In genomic region chr18:35950628-35950982, GRCh38 we compare ENCODE assay signal across 8 cellular contexts.
DNase-seq lines count a peak whose midpoint lies in the region; ATAC-seq and TF ChIP-seq lines count a peak whose summit lies in the region.

No MANE protein-coding gene starts in this region.

- peak overlapping the region; percentile 80 for H3K4me3 Mint-ChIP-seq in T-helper 2 cell treated with Interferon-gamma antibody and Interleukin-4, amounts not matched to agents 5 μg/mL and 100 μg/mL, for 36 hours
- H3K4me3 Mint-ChIP-seq in activated CD8-positive, alpha-beta T cell treated with anti-CD3 and anti-CD28 coated beads for 36 hours = peak overlapping the region; percentile 68
- peak overlapping the region; percentile 85 to 86 for H3K4me3 Mint-ChIP-seq in stimulated activated naive B cell treated with anti-CD40 and anti-IgM and Interleukin-4, amounts not matched to agents 10 μg/mL and 1 μg/mL and 100 μg/mL, for 72 hours

- no peaks in the 10 kb centered on the region for H3K27me3 ChIP-seq in prostate gland (replicated peaks; ENCODE audit: insufficient read depth)

- peak; percentile 39 for TF ChIP-seq CTCF in activated CD8-positive, alpha-beta T cell treated with anti-CD3 and anti-CD28 coated beads for 36 hours (IDR thresholded peaks at IDR 0.05)
- no peak for TF ChIP-seq CTCF in prostate gland (IDR thresholded peaks at IDR 0.05)

- POLR2A ChIA-PET in activated CD8-positive, alpha-beta T cell treated with anti-CD3 and anti-CD28 coated beads for 36 hours (lab: Charles Lee) = interaction anchor here (0.6 kb wide), 1 partner anchor 871 kb away, joined by 3 read pairs; no protein-coding TSS in a partner anchor

- H3K4me1 ChIP-seq in prostate gland (replicated peaks) = no peaks in the 10 kb centered on the region

- H3K27ac ChIP-seq in prostate gland = no peak overlapping the region

- no peaks in the 10 kb centered on the region for H3K9me3 Mint-ChIP-seq in T-helper 2 cell treated with Interferon-gamma antibody and Interleukin-4, amounts not matched to agents 5 μg/mL and 100 μg/mL, for 36 hours
- H3K9me3 Mint-ChIP-seq in activated CD8-positive, alpha-beta T cell treated with anti-CD3 and anti-CD28 coated beads for 36 hours = no peaks in the 10 kb centered on the region
- no peaks in the 10 kb centered on the region for H3K9me3 Mint-ChIP-seq in stimulated activated naive B cell treated with anti-CD40 and anti-IgM and Interleukin-4, amounts not matched to agents 10 μg/mL and 1 μg/mL and 100 μg/mL, for 72 hours

- H3K27ac Mint-ChIP-seq in T-helper 2 cell treated with Interferon-gamma antibody and Interleukin-4, amounts not matched to agents 5 μg/mL and 100 μg/mL, for 36 hours = no peak overlapping the region
- no peak overlapping the region for H3K27ac Mint-ChIP-seq in activated CD8-positive, alpha-beta T cell treated with anti-CD3 and anti-CD28 coated beads for 36 hours
- H3K27ac Mint-ChIP-seq in stimulated activated naive B cell treated with anti-CD40 and anti-IgM and Interleukin-4, amounts not matched to agents 10 μg/mL and 1 μg/mL and 100 μg/mL, for 72 hours = no peak overlapping the region

- H3K4me1 Mint-ChIP-seq in T-helper 2 cell treated with Interferon-gamma antibody and Interleukin-4, amounts not matched to agents 5 μg/mL and 100 μg/mL, for 36 hours (ENCODE audit: low read depth) = peaks cover 6% of the 10 kb centered on the region
- H3K4me1 Mint-ChIP-seq in activated CD8-positive, alpha-beta T cell treated with anti-CD3 and anti-CD28 coated beads for 36 hours (ENCODE audit: low read depth) = peaks cover 5% of the 10 kb centered on the region
- H3K4me1 Mint-ChIP-seq in stimulated activated naive B cell treated with anti-CD40 and anti-IgM and Interleukin-4, amounts not matched to agents 10 μg/mL and 1 μg/mL and 100 μg/mL, for 72 hours = peaks cover 4 to 13% of the 10 kb centered on the region in 2 donors

- DNase-seq in T-helper 2 cell treated with Interferon-gamma antibody and Interleukin-4, amounts not matched to agents 5 μg/mL and 100 μg/mL, for 36 hours (ENCODE audit: low spot score) = no peak
- DNase-seq in T-helper 2 cell = no peak
- no peak for DNase-seq in activated CD8-positive, alpha-beta T cell treated with anti-CD3 and anti-CD28 coated beads for 36 hours
- no peak for DNase-seq in stimulated activated naive B cell treated with anti-CD40 and anti-IgM and Interleukin-4, amounts not matched to agents 10 μg/mL and 1 μg/mL and 100 μg/mL, for 72 hours
- DNase-seq in prostate gland (ENCODE audit: low spot score) = no peak
- DNase-seq in cerebellar nuclear complex (lab: John Stamatoyannopoulos, UW) = no peak
- DNase-seq in activated CD4-positive, CD25-positive, alpha-beta regulatory T cell treated with anti-CD3 and anti-CD28 coated beads, Interleukin-2, amount 50 U/mL, for 72 hours = no peak

- CTCF ChIA-PET in activated CD8-positive, alpha-beta T cell treated with anti-CD3 and anti-CD28 coated beads for 36 hours (lab: Charles Lee) = interaction anchor here (0.7 to 7.0 kb wide), 20 partner anchors 9 to 564 kb away, joined by 3 to 56 read pairs (median 3); partner anchors contain the start of genes RMP24 and RPRD1A

- intact Hi-C loops in activated CD8-positive, alpha-beta T cell treated with anti-CD3 and anti-CD28 coated beads for 36 hours (cut with micrococcal nuclease) = loop anchor here (2.0 kb wide), 1 partner anchor 194 kb away; no protein-coding TSS in a partner anchor
- intact Hi-C loops in prostate gland (cut with DNase I) = loop anchor here (1.0 kb wide), 1 partner anchor 194 kb away; no protein-coding TSS in a partner anchor

- no peaks in the 10 kb centered on the region for H3K36me3 ChIP-seq in prostate gland

- 14% methylated on average over 6 of the region's 6 CpGs for WGBS in prostate gland

- H3K27me3 Mint-ChIP-seq in T-helper 2 cell treated with Interferon-gamma antibody and Interleukin-4, amounts not matched to agents 5 μg/mL and 100 μg/mL, for 36 hours (ENCODE audit: low read depth) = peaks cover 24% of the 10 kb centered on the region
- H3K27me3 Mint-ChIP-seq in activated CD8-positive, alpha-beta T cell treated with anti-CD3 and anti-CD28 coated beads for 36 hours = peaks cover 17% of the 10 kb centered on the region
- H3K27me3 Mint-ChIP-seq in stimulated activated naive B cell treated with anti-CD40 and anti-IgM and Interleukin-4, amounts not matched to agents 10 μg/mL and 1 μg/mL and 100 μg/mL, for 72 hours = peaks cover 35 to 48% of the 10 kb centered on the region in 2 donors

- H3K36me3 Mint-ChIP-seq in T-helper 2 cell treated with Interferon-gamma antibody and Interleukin-4, amounts not matched to agents 5 μg/mL and 100 μg/mL, for 36 hours (ENCODE audit: low read depth) = no peaks in the 10 kb centered on the region
- H3K36me3 Mint-ChIP-seq in activated CD8-positive, alpha-beta T cell treated with anti-CD3 and anti-CD28 coated beads for 36 hours (ENCODE audit: low read depth) = no peaks in the 10 kb centered on the region
- peaks cover 0 to 1% of the 10 kb centered on the region in 2 donors for H3K36me3 Mint-ChIP-seq in stimulated activated naive B cell treated with anti-CD40 and anti-IgM and Interleukin-4, amounts not matched to agents 10 μg/mL and 1 μg/mL and 100 μg/mL, for 72 hours

- H3K4me3 ChIP-seq in iPS-18c (ENCODE audit: insufficient read depth, low read depth, low read length) (peak overlapping the region; percentile 68; the same call in 1 of the 2 replicates), prostate gland (peak overlapping the region in 1 of 2 donors; percentile 54)

- H3K9me3 ChIP-seq in iPS-18c (ENCODE audit: control insufficient read depth, insufficient read depth, low read length) = peaks cover 2% of the 10 kb centered on the region
- no peaks in the 10 kb centered on the region for H3K9me3 ChIP-seq in prostate gland

- no peak for TF ChIP-seq POLR2A in prostate gland (IDR thresholded peaks at IDR 0.05)

- ATAC-seq in activated CD8-positive, alpha-beta T cell treated with anti-CD3 and anti-CD28 coated beads for 36 hours = no peak
- ATAC-seq in stimulated activated naive B cell treated with anti-CD40 and anti-IgM and Interleukin-4, amounts not matched to agents 10 μg/mL and 1 μg/mL and 100 μg/mL, for 72 hours (replicated peaks) = no peak
